Comparison of ENCODE assay signal across 1 cellular context in genomic region chr20:3204124-3204794, GRCh38.
TF ChIP-seq lines count a peak whose summit lies in the region.

TSS of gene DDRGK1 (minus strand) at chr20:3204682. CDS start at chr20:3204627, 55 bp downstream.

TF ChIP-seq in HepG2, 621 proteins besides CTCF, POLR2A, EP300 and RAD21 (continued from another document and continues in another):
- TF ChIP-seq DBP (CRISPR knock-in tag; IDR thresholded peaks at IDR 0.05; ENCODE audit: not compliant biosample characterization): peak; percentile 80
- TF ChIP-seq TFAP4 (IDR thresholded peaks at IDR 0.05; ENCODE audit: borderline replicate concordance, low read depth): 0 out of 2 replicates have a peak, but pooled peaks have one; percentile 32
- TF ChIP-seq NFYB (CRISPR knock-in tag; IDR thresholded peaks at IDR 0.05): peak; percentile 53
- TF ChIP-seq ZBTB43 (CRISPR knock-in tag; conservative IDR thresholded peaks at IDR 0.05): peak; percentile 87
- no peak for TF ChIP-seq ATM (IDR thresholded peaks at IDR 0.05; ENCODE audit: borderline replicate concordance)
- 0 out of 2 replicates have a peak, but pooled peaks have one; percentile 1 for TF ChIP-seq SUZ12 (IDR thresholded peaks at IDR 0.05; ENCODE audit: low read depth, low read length)
- peak; percentile 92 for TF ChIP-seq ZNF772 (CRISPR knock-in tag; IDR thresholded peaks at IDR 0.05)
- TF ChIP-seq ZNF775 (CRISPR knock-in tag; IDR thresholded peaks at IDR 0.05; ENCODE audit: borderline replicate concordance): no peak
- TF ChIP-seq FOSL1 (CRISPR knock-in tag; IDR thresholded peaks at IDR 0.05; ENCODE audit: borderline replicate concordance): peak; percentile 36; the same call in 1 of the 2 replicates
- TF ChIP-seq MYNN (CRISPR knock-in tag; IDR thresholded peaks at IDR 0.05; ENCODE audit: low read depth): peak; percentile 64; the same call in 1 of the 2 replicates
- peak; percentile 95 for TF ChIP-seq ZNF883 (CRISPR knock-in tag; IDR thresholded peaks at IDR 0.05; ENCODE audit: not compliant biosample characterization)
- TF ChIP-seq TIGD3 (CRISPR knock-in tag; IDR thresholded peaks at IDR 0.05; ENCODE audit: borderline replicate concordance): peak; percentile 81; the same call in 1 of the 2 replicates
- 0 out of 2 replicates have a peak, but pooled peaks have one; percentile 72 for TF ChIP-seq ZNF484 (CRISPR knock-in tag; IDR thresholded peaks at IDR 0.05; ENCODE audit: borderline replicate concordance, low read depth)
- peak; percentile 82 for TF ChIP-seq HOXA3 (CRISPR knock-in tag; IDR thresholded peaks at IDR 0.05)
- TF ChIP-seq GRHL1 (CRISPR knock-in tag; conservative IDR thresholded peaks at IDR 0.05): no peak
- TF ChIP-seq MLX (CRISPR knock-in tag; IDR thresholded peaks at IDR 0.05): peak; percentile 18
- peak; percentile 65 for TF ChIP-seq SRSF4 (IDR thresholded peaks at IDR 0.05; ENCODE audit: low read depth, low read length, poor library complexity, severe bottlenecking)
- peak; percentile 63; the same call in 1 of the 2 replicates for TF ChIP-seq ARID3A (IDR thresholded peaks at IDR 0.05; ENCODE audit: low read depth, low read length)
- TF ChIP-seq ZNF672 (CRISPR knock-in tag; IDR thresholded peaks at IDR 0.05): no peak
- TF ChIP-seq MLXIP (CRISPR knock-in tag; IDR thresholded peaks at IDR 0.05; ENCODE audit: borderline replicate concordance): peak; percentile 45; the same call in 1 of the 2 replicates
- peak; percentile 98 for TF ChIP-seq MXD1 (CRISPR knock-in tag; IDR thresholded peaks at IDR 0.05)
- TF ChIP-seq ZNF512B (CRISPR knock-in tag; IDR thresholded peaks at IDR 0.05; ENCODE audit: borderline replicate concordance): no peak
- no peak; the same call in 1 of the 2 replicates for TF ChIP-seq CBFB (CRISPR knock-in tag; IDR thresholded peaks at IDR 0.05)
- peak; percentile 96 for TF ChIP-seq SMAD3 (CRISPR knock-in tag; IDR thresholded peaks at IDR 0.05)
- TF ChIP-seq ZNF24 (IDR thresholded peaks at IDR 0.05): 0 out of 2 replicates have a peak, but pooled peaks have one; percentile 31
- no peak for TF ChIP-seq PBX2 (CRISPR knock-in tag; IDR thresholded peaks at IDR 0.05)
- TF ChIP-seq ZNF580 (CRISPR knock-in tag; IDR thresholded peaks at IDR 0.05; ENCODE audit: borderline replicate concordance, low read depth): peak; percentile 63
- peak; percentile 79 for TF ChIP-seq CBX1 (IDR thresholded peaks at IDR 0.05; ENCODE audit: low read depth)
- TF ChIP-seq ZBTB2 (CRISPR knock-in tag; IDR thresholded peaks at IDR 0.05; ENCODE audit: low read depth): no peak
- peak; percentile 77; the same call in 1 of the 2 replicates for TF ChIP-seq STAT6 (CRISPR knock-in tag; IDR thresholded peaks at IDR 0.05; ENCODE audit: borderline replicate concordance)
- peak; percentile 91; the same call in 1 of the 2 replicates for TF ChIP-seq ZNF776 (CRISPR knock-in tag; IDR thresholded peaks at IDR 0.05)
